Comparison of ENCODE assay signal across 13 cellular contexts in the genomic region with DNA sequence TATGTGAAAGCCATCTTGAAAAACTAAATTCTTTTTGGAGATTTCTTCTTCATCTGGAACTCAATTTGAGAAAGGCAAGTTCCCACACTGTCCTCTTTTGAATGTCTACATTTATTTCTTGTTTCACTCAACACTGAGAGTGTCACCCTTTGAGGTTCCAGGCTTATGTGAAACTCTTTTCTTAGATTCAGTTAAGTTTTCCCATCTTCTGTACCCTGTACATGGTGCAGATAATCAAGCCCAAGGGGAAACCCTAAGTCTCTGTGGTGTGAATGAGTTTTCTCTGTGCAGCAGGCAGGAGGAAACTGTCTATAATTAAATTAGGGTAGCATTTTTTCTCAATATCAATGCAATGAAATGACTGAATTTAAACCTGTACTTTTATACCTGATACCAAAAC.
DNase-seq lines count a peak whose midpoint lies in the region; ATAC-seq and TF ChIP-seq lines count a peak whose summit lies in the region.
"Had no signal": no experiment of that assay in that cellular context is flagged by ENCODE, and none has a peak within 500 bp of the region (broad histone marks: within the 10 kb centered on the region; RNA-seq: fewer than 3 reads in every experiment).

No MANE protein-coding gene starts in this region.

- no peaks in the 10 kb centered on the region for H3K36me3 Mint-ChIP-seq in MCF 10A (ENCODE audit: insufficient read depth, unreplicated experiment)
- H3K36me3 Mint-ChIP-seq: activated naive CD8-positive, alpha-beta T cell had no signal

- intact Hi-C loops in MCF 10A (cut with micrococcal nuclease), result no loop called here

- H3K4me3 Mint-ChIP-seq in MCF 10A (ENCODE audit: unreplicated experiment), result no peak overlapping the region
- H3K4me3 Mint-ChIP-seq: activated naive CD8-positive, alpha-beta T cell; T-helper 2 cell treated with Interferon-gamma antibody and Interleukin-4, amounts not matched to agents 5 μg/mL and 100 μg/mL, for 36 hours had no signal

- DNase-seq in GM10248 (ENCODE audit: extremely low spot score) (peak; percentile 33), left lobe of liver (ENCODE audit: low spot score) (no peak), MCF 10A (ENCODE audit: unreplicated experiment) (no peak), Ammon's horn (ENCODE audit: low spot score) (no peak), NCI-H1417 treated with DMSO at 0.1 percent for 48 hours (lab: John Stamatoyannopoulos, UW) (no peak)
- DNase-seq: NCI-H1694, testis had no signal

- no peak overlapping the region for H3K27ac Mint-ChIP-seq in MCF 10A (ENCODE audit: low read depth, unreplicated experiment)
- H3K27ac Mint-ChIP-seq: activated naive CD8-positive, alpha-beta T cell; T-helper 2 cell treated with Interferon-gamma antibody and Interleukin-4, amounts not matched to agents 5 μg/mL and 100 μg/mL, for 36 hours had no signal

- H3K4me1 Mint-ChIP-seq in MCF 10A (ENCODE audit: insufficient read depth, unreplicated experiment), result peaks cover 4% of the 10 kb centered on the region

- CTCF ChIA-PET in GM10248 (lab: Yijun Ruan, JAX) (no interaction called here), MCF 10A (lab: Yijun Ruan, JAX) (interaction anchor here (0.7 kb wide), 1 partner anchor 74 kb away, joined by 3 read pairs; no protein-coding TSS in a partner anchor)

- no peaks in the 10 kb centered on the region for H3K27me3 Mint-ChIP-seq in MCF 10A (ENCODE audit: insufficient read depth, unreplicated experiment)

- ATAC-seq in GM19324 (IDR thresholded peaks at IDR 0.05; ENCODE audit: low FRiP score, unreplicated experiment), result peak; percentile 86
- peak; percentile 89 for ATAC-seq in HG02571 (IDR thresholded peaks at IDR 0.05; ENCODE audit: unreplicated experiment)
- peak; percentile 93 for ATAC-seq in HG03139 (IDR thresholded peaks at IDR 0.05; ENCODE audit: unreplicated experiment)
- no peak for ATAC-seq in left lobe of liver
- ATAC-seq: A549 had no signal

- POLR2A ChIA-PET in GM10248 (lab: Yijun Ruan, JAX), result no interaction called here
- POLR2A ChIA-PET in MCF 10A (lab: Yijun Ruan, JAX), result no interaction called here

- TF ChIP-seq CTCF in GM10248 (IDR thresholded peaks at IDR 0.05; ENCODE audit: control extremely low read depth, extremely low read depth, low read depth, missing control alignments) (no peak), MCF 10A (IDR thresholded peaks at IDR 0.05; ENCODE audit: unreplicated experiment) (no peak)

- H3K9me3 Mint-ChIP-seq in MCF 10A (ENCODE audit: unreplicated experiment), result peaks cover 7% of the 10 kb centered on the region
- H3K9me3 Mint-ChIP-seq: T-helper 2 cell treated with Interferon-gamma antibody and Interleukin-4, amounts not matched to agents 5 μg/mL and 100 μg/mL, for 36 hours had no signal

- BruUV-seq in MCF 10A (replicated peaks; lab: Mats Ljungman, UMichigan), result no TSS peak
